21 cellular contexts compared by ENCODE assay signal in genomic region chr4:958836-959337, GRCh38. TPM values are rescaled to one million over a fixed set of nuclear protein-coding genes. Genes with fewer than 3 reads are reported as not detected.
DNase-seq lines count a peak whose midpoint lies in the region; ATAC-seq, FAIRE-seq and TF ChIP-seq lines count a peak whose summit lies in the region.
"Had no signal": no experiment of that assay in that cellular context is flagged by ENCODE, and none has a peak within 500 bp of the region (broad histone marks: within the 10 kb centered on the region; RNA-seq: fewer than 3 reads in every experiment).

No MANE protein-coding gene starts in this region.

- intact Hi-C loops in sigmoid colon (cut with DNase I), result no loop called here

- no peak overlapping the region for H3K4me3 ChIP-seq in sigmoid colon

- peak; percentile 13 for DNase-seq in 8988T
- no peak for DNase-seq in immature natural killer cell
- DNase-seq in sigmoid colon, result peak; percentile 60
- no peak for DNase-seq in HTR-8/SVneo (ENCODE audit: insufficient read length, low spot score)
- DNase-seq in dedifferentiated amniotic fluid mesenchymal stem cell (ENCODE audit: extremely low spot score), result no peak
- DNase-seq: GDM1; IMR-90; Kasumi-1; MM.1S; NCI-H1105; NCI-H1694; NCI-H226; NCI-H526 treated with DMSO at 0.1 percent for 48 hours; NK-92 treated with Interleukin-12 subunit alpha and Interleukin-12 subunit beta, amount 100 ng/mL, for 24 hours had no signal

- TF ChIP-seq POLR2A in sigmoid colon (IDR thresholded peaks at IDR 0.05), result no peak

- H3K27me3 ChIP-seq in sigmoid colon, result no peaks in the 10 kb centered on the region

- no peak overlapping the region for H3K27ac ChIP-seq in sigmoid colon
- H3K27ac ChIP-seq: C4-2B had no signal

- no peaks in the 10 kb centered on the region for H3K4me1 Mint-ChIP-seq in activated T-helper 17 cell treated with anti-CD3 and anti-CD28 coated beads, Interleukin-2, amount 50 U/mL, for 72 hours
- H3K4me1 Mint-ChIP-seq in immature natural killer cell, result peaks cover 0 to 3% of the 10 kb centered on the region in 2 donors

- H3K9me3 Mint-ChIP-seq in activated T-helper 17 cell treated with anti-CD3 and anti-CD28 coated beads, Interleukin-2, amount 50 U/mL, for 72 hours, result no peaks in the 10 kb centered on the region
- peaks cover 0 to 2% (median 0%) of the 10 kb centered on the region in 6 donors for H3K9me3 Mint-ChIP-seq in immature natural killer cell

- H3K4me3 Mint-ChIP-seq in activated T-helper 17 cell treated with anti-CD3 and anti-CD28 coated beads, Interleukin-2, amount 50 U/mL, for 72 hours, result no peak overlapping the region
- H3K4me3 Mint-ChIP-seq in immature natural killer cell, result no peak overlapping the region

- H3K9me3 ChIP-seq in sigmoid colon, result no peaks in the 10 kb centered on the region

- no peak for TF ChIP-seq CTCF in sigmoid colon (IDR thresholded peaks at IDR 0.05)

- H3K27me3 Mint-ChIP-seq in activated T-helper 17 cell treated with anti-CD3 and anti-CD28 coated beads, Interleukin-2, amount 50 U/mL, for 72 hours, result no peaks in the 10 kb centered on the region
- H3K27me3 Mint-ChIP-seq in immature natural killer cell (ENCODE audit: low read depth in 3 of 3), result peaks cover 0 to 7% (median 2%) of the 10 kb centered on the region in 3 donors

- WGBS in sigmoid colon, 2 donors, result 80 to 88% methylated on average over 14 of the region's 14 CpGs

- no peak for FAIRE-seq in HTR-8/SVneo (lab: Jason Lieb, UNC)
- FAIRE-seq: GM12891, GM18507 had no signal

- no peak for TF ChIP-seq EP300 in sigmoid colon (IDR thresholded peaks at IDR 0.05)

- no peak for ATAC-seq in activated T-helper 17 cell treated with anti-CD3 and anti-CD28 coated beads, Interleukin-2, amount 50 U/mL, for 72 hours (replicated peaks)
- ATAC-seq in GM21529 (IDR thresholded peaks at IDR 0.05; ENCODE audit: unreplicated experiment), result no peak
- no peak for ATAC-seq in GM19397 (IDR thresholded peaks at IDR 0.05; ENCODE audit: unreplicated experiment)

- no peaks in the 10 kb centered on the region for H3K36me3 Mint-ChIP-seq in activated T-helper 17 cell treated with anti-CD3 and anti-CD28 coated beads, Interleukin-2, amount 50 U/mL, for 72 hours (ENCODE audit: low read depth)
- H3K36me3 Mint-ChIP-seq in immature natural killer cell, result peaks cover 0 to 10% (median 8%) of the 10 kb centered on the region in 3 donors

- no peaks in the 10 kb centered on the region for H3K4me1 ChIP-seq in sigmoid colon

- H3K36me3 ChIP-seq in sigmoid colon, result peaks cover 0 to 56% (median 14%) of the 10 kb centered on the region in 4 donors

- peak overlapping the region; percentile 25 for H3K27ac Mint-ChIP-seq in activated T-helper 17 cell treated with anti-CD3 and anti-CD28 coated beads, Interleukin-2, amount 50 U/mL, for 72 hours
- peak overlapping the region in 4 of 6 donors; percentile 23 to 53 (median 30) for H3K27ac Mint-ChIP-seq in immature natural killer cell

RNA-seq across cellular contexts. Expression of gene DGKQ, which starts 14.5 kb away (rescaled TPM):
- total RNA-seq in activated T-helper 17 cell treated with anti-CD3 and anti-CD28 coated beads, Interleukin-2, amount 50 U/mL, for 72 hours, result 1 to 10 TPM; 4.8 to 9.0 TPM
- polyA plus RNA-seq in immature natural killer cell, result 10 to 100 TPM; 12.1 to 24.0 (median 14.0) TPM
- 1 to 10 TPM; 3.5 to 8.9 (median 5.1) TPM for total RNA-seq in sigmoid colon
- 10 to 100 TPM; 19.8 to 26.2 (median 23.6) TPM for polyA plus RNA-seq in sigmoid colon

RNA-seq across cellular contexts. Expression of gene TMEM175, which starts 26.6 kb away (rescaled TPM):
- 1 to 10 TPM; 6.5 to 10.0 TPM for total RNA-seq in activated T-helper 17 cell treated with anti-CD3 and anti-CD28 coated beads, Interleukin-2, amount 50 U/mL, for 72 hours
- polyA plus RNA-seq in immature natural killer cell, result 10 to 100 TPM; 13.9 to 41.6 (median 28.7) TPM
- 10 to 100 TPM; 19.3 to 42.6 (median 32.6) TPM for total RNA-seq in sigmoid colon
- 10 to 100 TPM in 2 of 3 donors, 1 to 10 TPM in 1; 4.6 to 34.5 (median 12.6) TPM for polyA plus RNA-seq in sigmoid colon

RNA-seq across cellular contexts. Expression of gene GAK, which starts 26.8 kb away (rescaled TPM):
- 100 to 1,000 TPM; 108 to 129 TPM for total RNA-seq in activated T-helper 17 cell treated with anti-CD3 and anti-CD28 coated beads, Interleukin-2, amount 50 U/mL, for 72 hours
- polyA plus RNA-seq in immature natural killer cell (100 to 1,000 TPM in 1 of 3 donors, 10 to 100 TPM in 2; 49.4 to 119 (median 52.2) TPM), sigmoid colon (100 to 1,000 TPM; 124 to 276 (median 150) TPM)
- total RNA-seq in sigmoid colon, result 100 to 1,000 TPM in 1 of 4 donors, 10 to 100 TPM in 3; 40.8 to 494 (median 60.4) TPM

RNA-seq across cellular contexts. Expression of gene IDUA, which starts 28.0 kb away (rescaled TPM):
- 10 to 100 TPM; 14.9 to 16.4 TPM for total RNA-seq in activated T-helper 17 cell treated with anti-CD3 and anti-CD28 coated beads, Interleukin-2, amount 50 U/mL, for 72 hours
- polyA plus RNA-seq in immature natural killer cell (10 to 100 TPM in 1 of 3 donors, 1 to 10 TPM in 2; 5.6 to 12.2 (median 6.3) TPM), sigmoid colon (10 to 100 TPM in 1 of 3 donors, 1 to 10 TPM in 2; 1.2 to 13.3 (median 4.2) TPM)
- 10 to 100 TPM in 1 of 4 donors, 1 to 10 TPM in 3; 7.1 to 15.2 (median 7.6) TPM for total RNA-seq in sigmoid colon

RNA-seq across cellular contexts. Expression of gene SLC26A1, which starts 34.3 kb away (rescaled TPM):
- under 1 TPM in 1 of 2 donors, not detected in 1; 0.37 TPM for total RNA-seq in activated T-helper 17 cell treated with anti-CD3 and anti-CD28 coated beads, Interleukin-2, amount 50 U/mL, for 72 hours
- polyA plus RNA-seq in immature natural killer cell (under 1 TPM in 2 of 3 donors, not detected in 1; 0.52 to 0.77 TPM), sigmoid colon (1 to 10 TPM in 1 of 3 donors, not detected in 2; 1.1 TPM)
- total RNA-seq in sigmoid colon, result not detected
- total RNA-seq: H4, IMR-90 had no signal

Comparison
In these comparisons a context has a peak if more than half of its experiments do, and no peak if none do; other contexts are left out.
1. DNase-seq: peak in 8988T (single experiment) and sigmoid colon (single experiment); none in immature natural killer cell (0 of 3), HTR-8/SVneo (single experiment) and dedifferentiated amniotic fluid mesenchymal stem cell (single experiment).